Comparison of ENCODE assay signal across 1 cellular context in the genomic region with DNA sequence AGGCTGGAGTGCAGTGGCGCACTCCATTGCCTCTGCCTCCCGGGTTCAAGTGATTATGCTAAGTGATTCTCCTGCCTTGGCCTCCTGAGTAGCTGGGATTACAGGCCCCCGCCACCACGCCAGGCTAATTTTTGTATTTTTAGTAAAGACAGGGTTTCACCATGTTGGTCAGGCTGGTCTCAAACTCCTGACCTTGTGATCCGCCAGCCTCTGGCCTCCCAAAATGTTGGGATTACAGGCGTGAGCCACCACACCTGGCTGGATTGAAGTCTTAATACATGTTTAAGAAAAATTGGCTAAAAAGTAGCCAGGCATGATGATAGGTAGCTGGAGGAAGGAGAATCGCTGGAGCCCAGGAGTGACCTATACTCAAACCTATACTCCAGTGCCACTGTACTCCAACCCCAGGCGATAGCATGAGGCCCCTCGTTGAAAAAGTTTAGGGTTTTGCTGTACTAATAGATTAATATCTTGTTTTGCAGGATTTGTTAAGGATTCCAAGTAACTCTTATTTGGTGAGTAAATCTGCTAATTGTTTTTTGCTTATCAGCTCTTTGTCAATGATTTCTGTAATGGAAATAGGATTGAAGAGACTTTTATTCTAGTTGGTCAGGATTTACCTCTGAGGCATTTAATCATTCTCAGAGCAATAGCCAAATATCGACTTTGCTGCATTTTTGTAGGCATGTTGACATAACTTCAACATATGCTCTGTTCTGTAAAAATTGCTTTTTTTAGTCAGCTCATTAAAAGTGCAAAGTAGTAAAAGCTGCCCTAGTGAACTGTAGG.
TF ChIP-seq lines count a peak whose summit lies in the region.

No MANE protein-coding gene starts in this region.

TF ChIP-seq in HepG2, 621 proteins besides CTCF, POLR2A, EP300 and RAD21 (continued from another document):
- TF ChIP-seq ZFY (CRISPR knock-in tag; IDR thresholded peaks at IDR 0.05) (no peak; the same call in 1 of the 2 replicates), SP1 (IDR thresholded peaks at IDR 0.05) (no peak), SP1 (CRISPR knock-in tag; IDR thresholded peaks at IDR 0.05) (no peak), ZNF460 (CRISPR knock-in tag; IDR thresholded peaks at IDR 0.05; ENCODE audit: borderline replicate concordance) (peak; percentile 57; the same call in 1 of the 2 replicates), RBFOX2 (IDR thresholded peaks at IDR 0.05; ENCODE audit: low read depth, low read length) (peak; percentile 72), ZBTB43 (CRISPR knock-in tag; conservative IDR thresholded peaks at IDR 0.05) (no peak), ZNF121 (CRISPR knock-in tag; IDR thresholded peaks at IDR 0.05) (no peak), ZFP36L1 (CRISPR knock-in tag; IDR thresholded peaks at IDR 0.05) (no peak), ATAD3A (CRISPR knock-in tag; IDR thresholded peaks at IDR 0.05) (no peak), ATF6 (CRISPR knock-in tag; conservative IDR thresholded peaks at IDR 0.05) (no peak), SP5 (CRISPR knock-in tag; IDR thresholded peaks at IDR 0.05; ENCODE audit: borderline replicate concordance, low read depth) (no peak)
- TF ChIP-seq, protein P1, sequence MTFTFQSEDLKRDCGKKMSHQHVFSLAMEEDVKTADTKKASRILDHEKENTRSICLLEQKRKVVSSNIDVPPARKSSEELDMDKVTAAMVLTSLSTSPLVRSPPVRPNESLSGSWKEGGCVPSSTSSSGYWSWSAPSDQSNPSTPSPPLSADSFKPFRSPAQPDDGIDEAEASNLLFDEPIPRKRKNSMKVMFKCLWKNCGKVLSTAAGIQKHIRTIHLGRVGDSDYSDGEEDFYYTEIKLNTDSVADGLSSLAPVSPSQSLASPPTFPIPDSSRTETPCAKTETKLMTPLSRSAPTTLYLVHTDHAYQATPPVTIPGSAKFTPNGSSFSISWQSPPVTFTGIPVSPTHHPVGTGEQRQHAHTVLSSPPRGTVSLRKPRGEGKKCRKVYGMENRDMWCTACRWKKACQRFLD (CRISPR knock-in tag; IDR thresholded peaks at IDR 0.05; ENCODE audit: borderline replicate concordance), result no peak
